1 cellular context compared by ENCODE assay signal in the genomic region with DNA sequence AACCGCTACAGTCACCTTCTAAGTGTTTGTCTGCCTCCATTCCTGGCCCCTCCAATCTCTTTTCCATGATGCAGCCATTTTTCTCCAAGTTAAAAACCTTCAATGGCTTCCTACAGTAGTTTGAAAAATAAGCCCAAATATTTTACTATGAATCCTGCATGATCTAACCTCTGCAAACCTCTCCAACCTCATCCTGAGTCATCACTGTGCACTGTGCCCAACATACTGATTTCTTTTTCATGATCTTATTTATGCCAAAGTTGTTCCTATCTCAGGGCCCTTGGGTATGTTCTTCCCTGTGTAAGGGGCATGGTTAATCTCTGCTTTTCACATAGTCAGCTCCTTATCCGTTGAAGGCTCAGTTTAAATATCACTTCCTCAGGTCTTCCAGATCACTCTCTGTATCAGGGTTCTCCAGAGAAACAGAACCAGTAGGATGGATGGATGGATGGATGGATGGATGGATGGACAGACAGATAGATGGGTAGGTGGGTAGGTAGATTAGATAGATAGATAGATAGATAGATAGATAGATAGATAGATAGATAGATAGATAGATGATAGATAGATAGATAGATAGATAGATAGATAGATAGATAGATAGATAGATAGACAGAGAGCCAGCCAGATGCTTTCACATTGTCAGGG.
TF ChIP-seq lines count a peak whose summit lies in the region.

No MANE protein-coding gene starts in this region.

TF ChIP-seq in K562, 482 proteins besides CTCF, POLR2A, EP300 and RAD21:
- TF ChIP-seq DACH1 (IDR thresholded peaks at IDR 0.05; ENCODE audit: partially characterized antibody) = peak; percentile 72
- TF ChIP-seq, protein P1, sequence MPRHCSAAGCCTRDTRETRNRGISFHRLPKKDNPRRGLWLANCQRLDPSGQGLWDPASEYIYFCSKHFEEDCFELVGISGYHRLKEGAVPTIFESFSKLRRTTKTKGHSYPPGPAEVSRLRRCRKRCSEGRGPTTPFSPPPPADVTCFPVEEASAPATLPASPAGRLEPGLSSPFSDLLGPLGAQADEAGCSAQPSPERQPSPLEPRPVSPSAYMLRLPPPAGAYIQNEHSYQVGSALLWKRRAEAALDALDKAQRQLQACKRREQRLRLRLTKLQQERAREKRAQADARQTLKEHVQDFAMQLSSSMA (CRISPR knock-in tag; IDR thresholded peaks at IDR 0.05) = no peak
